Comparison of ENCODE assay signal across 25 cellular contexts in genomic region chr10:48748573-48748972, GRCh38.
A peak's percentile ranks its signal among the peaks of the same experiment; 100 is the strongest.
DNase-seq lines count a peak whose midpoint lies in the region; ATAC-seq and TF ChIP-seq lines count a peak whose summit lies in the region.
"Had no signal": no experiment of that assay in that cellular context is flagged by ENCODE, and none has a peak within 500 bp of the region (broad histone marks: within the 10 kb centered on the region; RNA-seq: fewer than 3 reads in every experiment).

No MANE protein-coding gene starts in this region.

- H3K27me3 Mint-ChIP-seq in osteocyte (ENCODE audit: unreplicated experiment), result peaks cover 4% of the 10 kb centered on the region
- H3K27me3 Mint-ChIP-seq: activated naive CD4-positive, alpha-beta T cell treated with anti-CD3 and anti-CD28 coated beads, Interleukin-2, amount 50 U/mL, for 24 hours had no signal

- H3K27me3 ChIP-seq in GM06990 (replicated peaks; ENCODE audit: control insufficient read depth, insufficient read depth, low read length) (no peaks in the 10 kb centered on the region), OCI-LY3 (ENCODE audit: low read depth, low read length) (no peaks in the 10 kb centered on the region)
- H3K27me3 ChIP-seq: gastrocnemius medialis had no signal

- peaks cover 18% of the 10 kb centered on the region for H3K36me3 ChIP-seq in GM06990 (ENCODE audit: control insufficient read depth, insufficient read depth, low read length)
- H3K36me3 ChIP-seq in OCI-LY3 (replicated peaks; ENCODE audit: low read depth, low read length), result peaks cover 59% of the 10 kb centered on the region
- H3K36me3 ChIP-seq: gastrocnemius medialis had no signal

- H4K20me1 ChIP-seq in OCI-LY3 (ENCODE audit: insufficient read depth, low read length), result peaks cover 82% of the 10 kb centered on the region

- no peak overlapping the region for H3K9ac ChIP-seq in OCI-LY3 (ENCODE audit: low read length)
- H3K9ac ChIP-seq: KMS-11 had no signal

- H3K27ac Mint-ChIP-seq in osteocyte (ENCODE audit: unreplicated experiment), result no peak overlapping the region
- H3K27ac Mint-ChIP-seq: activated naive CD4-positive, alpha-beta T cell treated with anti-CD3 and anti-CD28 coated beads, Interleukin-2, amount 50 U/mL, for 24 hours; CD8-positive, alpha-beta memory T cell; GM23338 had no signal

- peaks cover 93% of the 10 kb centered on the region for H3K79me2 ChIP-seq in OCI-LY3 (ENCODE audit: low read length)

- H3K9me3 Mint-ChIP-seq in osteocyte (ENCODE audit: unreplicated experiment), result no peaks in the 10 kb centered on the region
- H3K9me3 Mint-ChIP-seq: GM23338 had no signal

- no peak for TF ChIP-seq CTCF in GM06990 (IDR thresholded peaks at IDR 0.05; ENCODE audit: insufficient read depth, low read length, poor library complexity, severe bottlenecking)
- TF ChIP-seq CTCF in OCI-LY3 (IDR thresholded peaks at IDR 0.05; ENCODE audit: low read depth, low read length), result no peak
- no peak for TF ChIP-seq CTCF in osteocyte (IDR thresholded peaks at IDR 0.05)

- DNase-seq in GM06990 (ENCODE audit: extremely low read depth, insufficient read length), result peak; percentile 29
- DNase-seq in osteocyte (ENCODE audit: extremely low spot score, unreplicated experiment), result peak; percentile 56
- DNase-seq in stimulated activated naive CD8-positive, alpha-beta T cell treated with anti-CD3 and anti-CD28 coated beads, Interleukin-15, Interleukin-2, amounts not matched to agents 100 U/mL and 50 U/mL, for 24 hours, result no peak
- DNase-seq in effector CD8-positive, alpha-beta T cell (lab: John Stamatoyannopoulos, UW), result no peak
- DNase-seq: activated CD4-positive, alpha-beta T cell treated with anti-CD3 and anti-CD28 coated beads, Interleukin-2, amount 50 U/mL, for 48 hours; activated T-cell treated with anti-CD3 and anti-CD28 coated beads, Interleukin-2, amount 50 U/mL, for 1 hour; aorta; CD8-positive, alpha-beta memory T cell; central memory CD4-positive, alpha-beta T cell; gastrocnemius medialis; kidney; mammary epithelial cell; NCI-H1092 treated with DMSO at 0.1 percent for 48 hours; NCI-H2029; nucleus accumbens; retina; stimulated activated CD4-positive, alpha-beta T cell treated with anti-CD3 and anti-CD28 coated beads, Interleukin-12 subunit alpha, Interleukin-12 subunit beta, amount 100 ng/mL, for 4 hours had no signal

- H3K4me3 ChIP-seq in GM06990 (replicated peaks; ENCODE audit: low read depth, low read length) (no peak overlapping the region), OCI-LY3 (ENCODE audit: low read length) (no peak overlapping the region)
- H3K4me3 ChIP-seq: gastrocnemius medialis, GM23338 had no signal

- H3K9me3 ChIP-seq in OCI-LY3 (ENCODE audit: insufficient read depth, low read length), result no peaks in the 10 kb centered on the region
- H3K9me3 ChIP-seq: gastrocnemius medialis had no signal

- H2AFZ ChIP-seq in OCI-LY3 (ENCODE audit: low read depth, low read length), result no peak overlapping the region
- H2AFZ ChIP-seq: GM23338 had no signal

- H3K4me1 Mint-ChIP-seq in osteocyte (ENCODE audit: unreplicated experiment), result no peaks in the 10 kb centered on the region
- H3K4me1 Mint-ChIP-seq: activated naive CD4-positive, alpha-beta T cell treated with anti-CD3 and anti-CD28 coated beads, Interleukin-2, amount 50 U/mL, for 24 hours; CD8-positive, alpha-beta memory T cell; GM23338 had no signal

- H3K4me3 Mint-ChIP-seq in osteocyte (ENCODE audit: unreplicated experiment), result no peak overlapping the region
- H3K4me3 Mint-ChIP-seq: activated naive CD4-positive, alpha-beta T cell treated with anti-CD3 and anti-CD28 coated beads, Interleukin-2, amount 50 U/mL, for 24 hours; CD8-positive, alpha-beta memory T cell; GM23338 had no signal

- H3K4me2 ChIP-seq in OCI-LY3 (ENCODE audit: low read length), result no peak overlapping the region
- H3K4me2 ChIP-seq: GM23338, KMS-11 had no signal

- H3K36me3 Mint-ChIP-seq in osteocyte (ENCODE audit: unreplicated experiment), result no peaks in the 10 kb centered on the region
- H3K36me3 Mint-ChIP-seq: CD8-positive, alpha-beta memory T cell had no signal

- ATAC-seq in HG02852 (IDR thresholded peaks at IDR 0.05; ENCODE audit: unreplicated experiment) (peak; percentile 31), HG02610 (IDR thresholded peaks at IDR 0.05; ENCODE audit: unreplicated experiment) (no peak)
- no peak for ATAC-seq in stimulated activated naive CD8-positive, alpha-beta T cell treated with anti-CD3 and anti-CD28 coated beads, Interleukin-15, Interleukin-2, amounts not matched to agents 100 U/mL and 50 U/mL, for 24 hours
- ATAC-seq: esophagus mucosa, gastrocnemius medialis, GM23338, Panc1 had no signal

- peak overlapping the region; percentile 13; the same call in 1 of the 2 replicates for H3K27ac ChIP-seq in OCI-LY3 (ENCODE audit: low read length)
- H3K27ac ChIP-seq: gastrocnemius medialis, KMS-11 had no signal

- peaks cover 21% of the 10 kb centered on the region for H3K4me1 ChIP-seq in OCI-LY3 (ENCODE audit: low read length)
- H3K4me1 ChIP-seq: gastrocnemius medialis had no signal

Comparison
In these comparisons a context has a peak if more than half of its experiments do, and no peak if none do; other contexts are left out.
1. DNase-seq: peak in GM06990 (single experiment) and osteocyte (single experiment); none in stimulated activated naive CD8-positive, alpha-beta T cell treated with anti-CD3 and anti-CD28 coated beads, Interleukin-15, Interleukin-2, amounts not matched to agents 100 U/mL and 50 U/mL, for 24 hours (single experiment) and effector CD8-positive, alpha-beta T cell (single experiment).